Comparison of ENCODE assay signal across 3 cellular contexts in genomic region chr20:48493966-48494365, GRCh38.
"Had no signal": no experiment of that assay in that cellular context is flagged by ENCODE, and none has a peak within 500 bp of the region (broad histone marks: within the 10 kb centered on the region; RNA-seq: fewer than 3 reads in every experiment).

No MANE protein-coding gene starts in this region.

- H3K4me3 ChIP-seq: K562 had no signal

- DNase-seq: IMR-90 had no signal

- H3K27ac ChIP-seq: HL-60 had no signal
